9 cellular contexts compared by ENCODE assay signal in the genomic region with DNA sequence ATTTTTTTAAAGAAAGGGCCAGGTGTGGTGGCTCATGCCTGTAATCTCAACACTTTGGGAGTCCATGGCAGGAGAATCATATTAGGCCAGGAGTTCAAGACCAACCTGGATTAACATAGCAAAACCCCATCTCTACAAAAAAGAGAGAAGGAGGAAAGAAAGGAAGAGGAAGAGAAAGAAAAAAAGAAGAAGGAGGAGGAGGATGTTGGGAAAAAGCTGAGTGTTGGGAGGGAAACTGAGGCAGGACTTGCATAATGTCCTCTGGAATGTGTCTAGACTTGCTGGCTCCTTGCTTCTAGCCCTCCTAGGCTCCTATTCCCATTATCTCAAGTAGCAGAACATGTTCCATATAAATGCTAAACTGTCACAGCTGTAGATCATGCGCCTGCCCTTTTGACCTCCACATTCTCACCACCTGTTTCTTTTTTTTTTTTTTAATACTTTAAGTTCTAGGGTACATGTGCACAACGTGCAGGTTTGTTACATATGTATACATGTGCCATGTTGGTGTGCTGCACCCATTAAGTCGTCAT. TPM values are rescaled to one million over a fixed set of nuclear protein-coding genes. Genes with fewer than 3 reads are reported as not detected.
"Had no signal": no experiment of that assay in that cellular context is flagged by ENCODE, and none has a peak within 500 bp of the region (broad histone marks: within the 10 kb centered on the region; RNA-seq: fewer than 3 reads in every experiment).

No MANE protein-coding gene starts in this region.

RNA-seq across cellular contexts. Expression of gene NPC1L1, which starts 11.4 kb away (rescaled TPM):
- total RNA-seq: activated B cell treated with CpG ODN at 0.5 μM for 24 hours; activated CD4-positive, alpha-beta memory T cell treated with anti-CD3 and anti-CD28 coated beads, Interleukin-2, amount 10 ng/mL, durations not matched to agents 7 days and 5 days; activated CD4-positive, alpha-beta T cell treated with anti-CD3 and anti-CD28 coated beads, Interleukin-2, amount 10 ng/mL, durations not matched to agents 24 days and 14 days; activated CD4-positive, alpha-beta T cell treated with anti-CD3 and anti-CD28 coated beads, Interleukin-2, amount 10 ng/mL, durations not matched to agents 7 days and 5 days; activated CD8-positive, alpha-beta memory T cell treated with anti-CD3 and anti-CD28 coated beads for 36 hours; activated CD8-positive, alpha-beta memory T cell treated with anti-CD3 and anti-CD28 coated beads, Interleukin-2, amount 10 ng/mL, durations not matched to agents 7 days and 5 days; activated CD8-positive, alpha-beta T cell treated with anti-CD3 and anti-CD28 coated beads, Interleukin-2, amount 10 ng/mL, durations not matched to agents 7 days and 5 days; T-helper 1 cell treated with Interleukin-12 subunit alpha and Interleukin-12 subunit beta and Interleukin-4 antibody, amounts not matched to agents 30 ng/mL and 1 ng/mL, for 36 hours; T-helper 2 cell treated with Interferon-gamma antibody and Interleukin-4, amounts not matched to agents 100 ng/mL and 5 ng/mL, for 36 hours had no signal
